1 cellular context compared by ENCODE assay signal in genomic region chr19:39445258-39446071, GRCh38.
TF ChIP-seq lines count a peak whose summit lies in the region.

TSS of gene SUPT5H (plus strand) at chr19:39445582. CDS start at chr19:39445891, 309 bp downstream.

TF ChIP-seq in HepG2, 621 proteins besides CTCF, POLR2A, EP300 and RAD21 (continued from another document and continues in another):
- peak; percentile 73; the same call in 1 of the 2 replicates for TF ChIP-seq HMGXB3 (CRISPR knock-in tag; IDR thresholded peaks at IDR 0.05; ENCODE audit: borderline replicate concordance)
- no peak for TF ChIP-seq HNF4A (CRISPR knock-in tag; IDR thresholded peaks at IDR 0.05)
- TF ChIP-seq ZBTB34 (CRISPR knock-in tag; IDR thresholded peaks at IDR 0.05): 0 out of 2 replicates have a peak, but pooled peaks have one; percentile 26
- TF ChIP-seq ZNF556 (CRISPR knock-in tag; IDR thresholded peaks at IDR 0.05; ENCODE audit: borderline replicate concordance): peak; percentile 63; the same call in 1 of the 2 replicates
- 0 out of 2 replicates have a peak, but pooled peaks have one; percentile 40 for TF ChIP-seq ZBTB46 (CRISPR knock-in tag; IDR thresholded peaks at IDR 0.05; ENCODE audit: borderline replicate concordance)
- no peak for TF ChIP-seq PAF1 (CRISPR knock-in tag; IDR thresholded peaks at IDR 0.05)
- no peak for TF ChIP-seq KLF11 (CRISPR knock-in tag; IDR thresholded peaks at IDR 0.05)
- TF ChIP-seq ZNF205 (CRISPR knock-in tag; IDR thresholded peaks at IDR 0.05): no peak
- no peak for TF ChIP-seq ZNF777 (CRISPR knock-in tag; IDR thresholded peaks at IDR 0.05)
- no peak for TF ChIP-seq RNF219 (CRISPR knock-in tag; IDR thresholded peaks at IDR 0.05)
- TF ChIP-seq ZNF543 (CRISPR knock-in tag; IDR thresholded peaks at IDR 0.05): peak; percentile 87; the same call in 1 of the 2 replicates
- TF ChIP-seq PHB2 (IDR thresholded peaks at IDR 0.05; ENCODE audit: partially characterized antibody): no peak
- peak; percentile 50; the same call in 1 of the 2 replicates for TF ChIP-seq PATZ1 (CRISPR knock-in tag; IDR thresholded peaks at IDR 0.05)
- peak; percentile 92 for TF ChIP-seq ZNF850 (CRISPR knock-in tag; conservative IDR thresholded peaks at IDR 0.05)
- peak; percentile 82; the same call in 1 of the 2 replicates for TF ChIP-seq ZNF710 (CRISPR knock-in tag; IDR thresholded peaks at IDR 0.05; ENCODE audit: borderline replicate concordance)
- TF ChIP-seq ZNF644 (CRISPR knock-in tag; IDR thresholded peaks at IDR 0.05; ENCODE audit: low read depth): no peak
- TF ChIP-seq SMARCE1 (IDR thresholded peaks at IDR 0.05; ENCODE audit: borderline replicate concordance): no peak
- TF ChIP-seq ATF6 (CRISPR knock-in tag; conservative IDR thresholded peaks at IDR 0.05): no peak
- TF ChIP-seq MTA3 (CRISPR knock-in tag; IDR thresholded peaks at IDR 0.05): no peak
- no peak for TF ChIP-seq CSRNP1 (CRISPR knock-in tag; IDR thresholded peaks at IDR 0.05)
- TF ChIP-seq ZFP1 (CRISPR knock-in tag; IDR thresholded peaks at IDR 0.05): no peak
- no peak for TF ChIP-seq ZNF737 (CRISPR knock-in tag; IDR thresholded peaks at IDR 0.05; ENCODE audit: borderline replicate concordance)
- no peak for TF ChIP-seq CBX2 (IDR thresholded peaks at IDR 0.05; ENCODE audit: low read depth, low read length)
- no peak for TF ChIP-seq CBX2 (CRISPR knock-in tag; IDR thresholded peaks at IDR 0.05; ENCODE audit: low read depth)
- TF ChIP-seq ZNF263 (CRISPR knock-in tag; IDR thresholded peaks at IDR 0.05): peak; percentile 12; the same call in 1 of the 2 replicates
- TF ChIP-seq SUZ12 (IDR thresholded peaks at IDR 0.05; ENCODE audit: low read depth, low read length): no peak
- no peak; the same call in 1 of the 2 replicates for TF ChIP-seq ZKSCAN8 (CRISPR knock-in tag; IDR thresholded peaks at IDR 0.05; ENCODE audit: borderline replicate concordance)
- TF ChIP-seq ZNF609 (CRISPR knock-in tag; IDR thresholded peaks at IDR 0.05; ENCODE audit: borderline replicate concordance): peak; percentile 32; the same call in 1 of the 2 replicates
- no peak for TF ChIP-seq NFE2L1 (CRISPR knock-in tag; IDR thresholded peaks at IDR 0.05; ENCODE audit: borderline replicate concordance)
- 0 out of 2 replicates have a peak, but pooled peaks have one; percentile 20 for TF ChIP-seq ZSCAN22 (CRISPR knock-in tag; IDR thresholded peaks at IDR 0.05)
- TF ChIP-seq ZZZ3 (CRISPR knock-in tag; IDR thresholded peaks at IDR 0.05; ENCODE audit: borderline replicate concordance): peak; percentile 86; the same call in 1 of the 2 replicates
- TF ChIP-seq TEAD3 (CRISPR knock-in tag; optimal IDR thresholded peaks at IDR 0.05; ENCODE audit: borderline replicate concordance): peak; percentile 74
- TF ChIP-seq ZNF670 (CRISPR knock-in tag; IDR thresholded peaks at IDR 0.05; ENCODE audit: borderline replicate concordance): peak; percentile 43; the same call in 1 of the 2 replicates
- TF ChIP-seq ZNF570 (CRISPR knock-in tag; IDR thresholded peaks at IDR 0.05; ENCODE audit: borderline replicate concordance): no peak
